Comparison of ENCODE assay signal across 8 cellular contexts in genomic region chr5:86305050-86305449, GRCh38.
DNase-seq lines count a peak whose midpoint lies in the region; ATAC-seq and TF ChIP-seq lines count a peak whose summit lies in the region.
"Not testable (repeated sequence)": the region's sequence is repeated elsewhere in the genome, so short reads cannot be mapped to it uniquely, and the experiment has no call there.

No MANE protein-coding gene starts in this region.

- not testable (repeated sequence) for H3K4me3 ChIP-seq in Caco-2 (ENCODE audit: low read depth, low read length); OCI-LY1 (ENCODE audit: low read depth, low read length, poor library complexity, severe bottlenecking); astrocyte of the spinal cord (ENCODE audit: low read depth, low read length)

- POLR2A ChIA-PET in Caco-2 (lab: Charles Lee): not testable (repeated sequence)

- not testable (repeated sequence) for H3K27me3 Mint-ChIP-seq in Caco-2 (ENCODE audit: insufficient read depth, unreplicated experiment); glutamatergic neuron (ENCODE audit: unreplicated experiment)
- peaks cover 17% of the 10 kb centered on the region for H3K27me3 Mint-ChIP-seq in osteocyte (ENCODE audit: unreplicated experiment)

- in situ Hi-C loops in KBM-7 (cut with MboI; ENCODE audit: low pct_unique_long_range_greater_than_20kb, low sequenced_read_pairs); astrocyte of the spinal cord (cut with HindIII; ENCODE audit: low sequenced_read_pairs): not testable (repeated sequence)

- H3K27me3 ChIP-seq in Caco-2 (replicated peaks; ENCODE audit: control insufficient read depth, insufficient read depth, low read length); OCI-LY1 (ENCODE audit: insufficient read depth, low read length): not testable (repeated sequence)

- not testable (repeated sequence) for H3K9me3 Mint-ChIP-seq in Caco-2 (ENCODE audit: unreplicated experiment); glutamatergic neuron (ENCODE audit: unreplicated experiment); osteocyte (ENCODE audit: unreplicated experiment)

- H3K27ac Mint-ChIP-seq in Caco-2 (ENCODE audit: unreplicated experiment); glutamatergic neuron (ENCODE audit: unreplicated experiment); osteocyte (ENCODE audit: unreplicated experiment): not testable (repeated sequence)

- H3K4me1 Mint-ChIP-seq in Caco-2 (ENCODE audit: low read depth, unreplicated experiment); glutamatergic neuron (ENCODE audit: low read depth, unreplicated experiment); osteocyte (ENCODE audit: unreplicated experiment): not testable (repeated sequence)

- ATAC-seq in GM18868 (IDR thresholded peaks at IDR 0.05; ENCODE audit: unreplicated experiment) (peak; percentile 91), HG02571 (IDR thresholded peaks at IDR 0.05; ENCODE audit: unreplicated experiment) (peak; percentile 56)

- not testable (repeated sequence) for H3K9ac ChIP-seq in OCI-LY1 (ENCODE audit: low read length)

- not testable (repeated sequence) for BruUV-seq in Caco-2 (replicated peaks; lab: Mats Ljungman, UMichigan)

- H3K36me3 ChIP-seq in Caco-2 (ENCODE audit: control insufficient read depth, insufficient read depth, low read length); OCI-LY1 (ENCODE audit: insufficient read depth, low read length): not testable (repeated sequence)

- TF ChIP-seq CTCF in Caco-2 (IDR thresholded peaks at IDR 0.05; ENCODE audit: insufficient read depth in 1 of 2, low read depth in 1 of 2, low read length in 1 of 2, severe bottlenecking in 1 of 2, unreplicated experiment in 1 of 2) (peak; percentile 34 to 55), OCI-LY1 (IDR thresholded peaks at IDR 0.05; ENCODE audit: low read length) (peak; percentile 32), astrocyte of the spinal cord (IDR thresholded peaks at IDR 0.05; ENCODE audit: low read depth, low read length) (peak; percentile 36), glutamatergic neuron (IDR thresholded peaks at IDR 0.05; ENCODE audit: partially characterized antibody, unreplicated experiment) (peak; percentile 65), osteocyte (IDR thresholded peaks at IDR 0.05) (peak; percentile 61)

- H3K9me3 ChIP-seq in Caco-2; OCI-LY1 (ENCODE audit: low read length): not testable (repeated sequence)

- not testable (repeated sequence) for H3K79me2 ChIP-seq in OCI-LY1 (ENCODE audit: insufficient read depth, low read length)

- not testable (repeated sequence) for H3K36me3 Mint-ChIP-seq in Caco-2 (ENCODE audit: insufficient read depth, unreplicated experiment); glutamatergic neuron (ENCODE audit: unreplicated experiment); osteocyte (ENCODE audit: unreplicated experiment)

- not testable (repeated sequence) for H3K9me2 ChIP-seq in OCI-LY1 (ENCODE audit: low read depth, low read length)

- intact Hi-C loops in Caco-2 (cut with micrococcal nuclease; ENCODE audit: unreplicated experiment): not testable (repeated sequence)

- H3K27ac ChIP-seq in OCI-LY1 (ENCODE audit: low read depth, low read length, poor library complexity, severe bottlenecking): not testable (repeated sequence)

- not testable (repeated sequence) for H3K4me2 ChIP-seq in OCI-LY1 (ENCODE audit: low read length)

- H3F3A ChIP-seq in OCI-LY1 (ENCODE audit: insufficient read depth, low read length): not testable (repeated sequence)

- peak in 1 of 2 experiments; percentile 5 for DNase-seq in Caco-2
- DNase-seq in KBM-7: peak; percentile 12
- not testable (repeated sequence) for DNase-seq in astrocyte of the spinal cord (ENCODE audit: low read depth, low spot score); glutamatergic neuron; osteocyte (ENCODE audit: extremely low spot score, unreplicated experiment)

- H2AFZ ChIP-seq in OCI-LY1 (ENCODE audit: low read length): not testable (repeated sequence)

- CTCF ChIA-PET in Caco-2 (lab: Charles Lee): not testable (repeated sequence)

- H3K4me1 ChIP-seq in Caco-2; OCI-LY1 (ENCODE audit: insufficient read depth, low read length, severe bottlenecking): not testable (repeated sequence)

- not testable (repeated sequence) for H3K4me3 Mint-ChIP-seq in Caco-2 (ENCODE audit: unreplicated experiment); glutamatergic neuron (ENCODE audit: unreplicated experiment); osteocyte (ENCODE audit: unreplicated experiment)

- H4K20me1 ChIP-seq in OCI-LY1 (ENCODE audit: insufficient read depth, low read length): not testable (repeated sequence)
